Comparison of ENCODE assay signal across 1 cellular context in the genomic region with DNA sequence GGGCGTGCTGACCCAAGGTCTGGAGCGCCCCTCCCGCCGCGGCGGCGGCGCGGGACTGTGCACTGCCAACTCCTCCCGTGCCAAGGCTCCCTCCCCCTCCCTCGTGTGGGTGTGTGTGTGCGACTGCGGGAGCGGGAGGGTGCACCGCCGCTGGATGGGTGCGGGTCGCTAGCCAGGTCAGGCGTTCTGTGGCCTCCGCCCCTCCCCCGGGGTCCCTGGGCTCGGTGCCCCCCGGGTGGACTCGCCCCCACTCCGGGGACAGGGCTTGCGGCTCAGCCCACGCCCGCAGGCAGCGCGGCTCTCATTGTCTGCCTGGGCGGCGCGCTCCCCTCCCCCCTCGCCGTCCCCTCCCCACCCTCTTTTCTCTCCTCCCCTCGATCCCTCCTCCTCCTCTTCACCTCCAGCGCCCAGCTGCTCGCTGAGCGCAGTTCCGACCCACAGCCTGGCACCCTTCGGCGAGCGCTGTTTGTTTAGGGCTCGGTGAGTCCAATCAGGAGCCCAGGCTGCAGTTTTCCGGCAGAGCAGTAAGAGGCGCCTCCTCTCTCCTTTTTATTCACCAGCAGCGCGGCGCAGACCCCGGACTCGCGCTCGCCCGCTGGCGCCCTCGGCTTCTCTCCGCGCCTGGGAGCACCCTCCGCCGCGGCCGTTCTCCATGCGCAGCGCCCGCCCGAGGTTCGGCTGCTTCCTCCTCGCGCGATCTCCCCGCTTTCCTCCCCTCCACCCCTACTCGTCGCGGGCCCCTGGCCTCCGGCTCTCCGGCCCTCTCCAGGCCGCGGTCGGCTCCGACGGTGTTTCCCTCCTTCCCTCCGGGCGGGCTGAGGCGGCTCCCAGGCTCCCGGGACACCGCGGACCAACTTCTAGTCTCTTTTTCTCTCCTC.
A peak's percentile ranks its signal among the peaks of the same experiment; 100 is the strongest.
TF ChIP-seq lines count a peak whose summit lies in the region.

Gene GATA6, plus strand, starts transcription at position 579 of the 878 bp plus-strand sequence. CDS start 1,556 bp downstream, outside the sequence.

TF ChIP-seq in HepG2, 621 proteins besides CTCF, POLR2A, EP300 and RAD21 (continued from another document and continues in another):
- TF ChIP-seq, protein P1, sequence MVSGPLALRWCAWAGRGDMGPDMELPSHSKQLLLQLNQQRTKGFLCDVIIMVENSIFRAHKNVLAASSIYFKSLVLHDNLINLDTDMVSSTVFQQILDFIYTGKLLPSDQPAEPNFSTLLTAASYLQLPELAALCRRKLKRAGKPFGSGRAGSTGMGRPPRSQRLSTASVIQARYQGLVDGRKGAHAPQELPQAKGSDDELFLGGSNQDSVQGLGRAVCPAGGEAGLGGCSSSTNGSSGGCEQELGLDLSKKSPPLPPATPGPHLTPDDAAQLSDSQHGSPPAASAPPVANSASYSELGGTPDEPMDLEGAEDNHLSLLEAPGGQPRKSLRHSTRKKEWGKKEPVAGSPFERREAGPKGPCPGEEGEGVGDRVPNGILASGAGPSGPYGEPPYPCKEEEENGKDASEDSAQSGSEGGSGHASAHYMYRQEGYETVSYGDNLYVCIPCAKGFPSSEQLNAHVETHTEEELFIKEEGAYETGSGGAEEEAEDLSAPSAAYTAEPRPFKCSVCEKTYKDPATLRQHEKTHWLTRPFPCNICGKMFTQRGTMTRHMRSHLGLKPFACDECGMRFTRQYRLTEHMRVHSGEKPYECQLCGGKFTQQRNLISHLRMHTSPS (CRISPR knock-in tag; IDR thresholded peaks at IDR 0.05; ENCODE audit: low read depth), result peak; percentile 29; the same call in 1 of the 2 replicates
- TF ChIP-seq ZNF777 (CRISPR knock-in tag; IDR thresholded peaks at IDR 0.05) (peak; percentile 73), ZNF451 (CRISPR knock-in tag; IDR thresholded peaks at IDR 0.05) (peak; percentile 37; the same call in 1 of the 2 replicates), ZIK1 (CRISPR knock-in tag; IDR thresholded peaks at IDR 0.05; ENCODE audit: borderline replicate concordance, low read depth) (0 out of 2 replicates have a peak, but pooled peaks have one; percentile 45), ZFP90 (CRISPR knock-in tag; IDR thresholded peaks at IDR 0.05; ENCODE audit: borderline replicate concordance) (no peak), ELK4 (CRISPR knock-in tag; IDR thresholded peaks at IDR 0.05; ENCODE audit: borderline replicate concordance) (no peak), MEIS1 (CRISPR knock-in tag; IDR thresholded peaks at IDR 0.05; ENCODE audit: borderline replicate concordance) (0 out of 2 replicates have a peak, but pooled peaks have one; percentile 26), ZNF205 (CRISPR knock-in tag; IDR thresholded peaks at IDR 0.05) (no peak), ZNF746 (CRISPR knock-in tag; IDR thresholded peaks at IDR 0.05) (0 out of 2 replicates have a peak, but pooled peaks have one; percentile 44), FOXC1 (CRISPR knock-in tag; IDR thresholded peaks at IDR 0.05; ENCODE audit: borderline replicate concordance) (peak; percentile 51; the same call in 1 of the 2 replicates), RNF2 (conservative IDR thresholded peaks at IDR 0.05; ENCODE audit: low read depth) (peak; percentile 68; the same call in 1 of the 2 replicates), ARNT2 (CRISPR knock-in tag; IDR thresholded peaks at IDR 0.05; ENCODE audit: low read depth) (0 out of 2 replicates have a peak, but pooled peaks have one; percentile 13), ISL2 (CRISPR knock-in tag; IDR thresholded peaks at IDR 0.05) (peak; percentile 49; the same call in 1 of the 2 replicates), ZFY (CRISPR knock-in tag; IDR thresholded peaks at IDR 0.05) (peak; percentile 67; the same call in 1 of the 2 replicates), PRDM15 (CRISPR knock-in tag; IDR thresholded peaks at IDR 0.05) (no peak), CC2D1A (CRISPR knock-in tag; IDR thresholded peaks at IDR 0.05) (peak; percentile 29; the same call in 1 of the 2 replicates), GABPB1 (CRISPR knock-in tag; IDR thresholded peaks at IDR 0.05) (peak; percentile 54; the same call in 1 of the 2 replicates), YEATS4 (CRISPR knock-in tag; IDR thresholded peaks at IDR 0.05; ENCODE audit: borderline replicate concordance) (0 out of 2 replicates have a peak, but pooled peaks have one; percentile 17), BCL6 (CRISPR knock-in tag; IDR thresholded peaks at IDR 0.05) (peak; percentile 41; the same call in 1 of the 2 replicates), MAF1 (CRISPR knock-in tag; IDR thresholded peaks at IDR 0.05; ENCODE audit: borderline replicate concordance) (no peak; the same call in 1 of the 2 replicates), ZNF670 (CRISPR knock-in tag; IDR thresholded peaks at IDR 0.05; ENCODE audit: borderline replicate concordance) (no peak), ZNF547 (CRISPR knock-in tag; IDR thresholded peaks at IDR 0.05) (no peak), POGZ (CRISPR knock-in tag; IDR thresholded peaks at IDR 0.05) (peak; percentile 46; the same call in 1 of the 2 replicates), ZNF281 (CRISPR knock-in tag; IDR thresholded peaks at IDR 0.05; ENCODE audit: borderline replicate concordance) (peak; percentile 7; the same call in 1 of the 2 replicates), TBX2 (CRISPR knock-in tag; IDR thresholded peaks at IDR 0.05; ENCODE audit: borderline replicate concordance) (peak; percentile 52; the same call in 1 of the 2 replicates), ZNF710 (CRISPR knock-in tag; IDR thresholded peaks at IDR 0.05; ENCODE audit: borderline replicate concordance) (peak; percentile 18; the same call in 1 of the 2 replicates), ZNF792 (CRISPR knock-in tag; IDR thresholded peaks at IDR 0.05) (peak; percentile 45; the same call in 1 of the 2 replicates), KDM4B (CRISPR knock-in tag; IDR thresholded peaks at IDR 0.05) (0 out of 2 replicates have a peak, but pooled peaks have one; percentile 51), KDM2A (CRISPR knock-in tag; IDR thresholded peaks at IDR 0.05; ENCODE audit: borderline replicate concordance, low read depth) (peak; percentile 56; the same call in 1 of the 2 replicates), KLF15 (CRISPR knock-in tag; IDR thresholded peaks at IDR 0.05; ENCODE audit: borderline replicate concordance) (no peak), HNRNPK (IDR thresholded peaks at IDR 0.05; ENCODE audit: low read depth, low read length, poor library complexity, severe bottlenecking) (peak; percentile 78), RBFOX2 (IDR thresholded peaks at IDR 0.05; ENCODE audit: low read depth, low read length) (peak; percentile 81), MXD3 (CRISPR knock-in tag; IDR thresholded peaks at IDR 0.05) (no peak), MAFK (conservative IDR thresholded peaks at IDR 0.05 in 1 of 2, IDR thresholded peaks at IDR 0.05 in 1 of 2; ENCODE audit: low read length in 2 of 2) (no peak), LCORL (IDR thresholded peaks at IDR 0.05) (no peak), LCORL (CRISPR knock-in tag; IDR thresholded peaks at IDR 0.05) (no peak), CBX1 (IDR thresholded peaks at IDR 0.05; ENCODE audit: low read depth) (peak; percentile 23), SALL1 (CRISPR knock-in tag; IDR thresholded peaks at IDR 0.05) (peak; percentile 10; the same call in 1 of the 2 replicates), SMAD3 (CRISPR knock-in tag; IDR thresholded peaks at IDR 0.05) (no peak), ZNF768 (CRISPR knock-in tag; IDR thresholded peaks at IDR 0.05) (0 out of 2 replicates have a peak, but pooled peaks have one; percentile 44), JUN (CRISPR knock-in tag; IDR thresholded peaks at IDR 0.05) (no peak)
- TF ChIP-seq, protein P2, sequence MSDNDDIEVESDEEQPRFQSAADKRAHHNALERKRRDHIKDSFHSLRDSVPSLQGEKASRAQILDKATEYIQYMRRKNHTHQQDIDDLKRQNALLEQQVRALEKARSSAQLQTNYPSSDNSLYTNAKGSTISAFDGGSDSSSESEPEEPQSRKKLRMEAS (IDR thresholded peaks at IDR 0.05), result peak; percentile 32; the same call in 1 of the 2 replicates
- TF ChIP-seq, protein P3, sequence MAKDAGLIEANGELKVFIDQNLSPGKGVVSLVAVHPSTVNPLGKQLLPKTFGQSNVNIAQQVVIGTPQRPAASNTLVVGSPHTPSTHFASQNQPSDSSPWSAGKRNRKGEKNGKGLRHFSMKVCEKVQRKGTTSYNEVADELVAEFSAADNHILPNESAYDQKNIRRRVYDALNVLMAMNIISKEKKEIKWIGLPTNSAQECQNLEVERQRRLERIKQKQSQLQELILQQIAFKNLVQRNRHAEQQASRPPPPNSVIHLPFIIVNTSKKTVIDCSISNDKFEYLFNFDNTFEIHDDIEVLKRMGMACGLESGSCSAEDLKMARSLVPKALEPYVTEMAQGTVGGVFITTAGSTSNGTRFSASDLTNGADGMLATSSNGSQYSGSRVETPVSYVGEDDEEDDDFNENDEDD (CRISPR knock-in tag; IDR thresholded peaks at IDR 0.05; ENCODE audit: borderline replicate concordance), result peak; percentile 36; the same call in 1 of the 2 replicates
- TF ChIP-seq, protein P4, sequence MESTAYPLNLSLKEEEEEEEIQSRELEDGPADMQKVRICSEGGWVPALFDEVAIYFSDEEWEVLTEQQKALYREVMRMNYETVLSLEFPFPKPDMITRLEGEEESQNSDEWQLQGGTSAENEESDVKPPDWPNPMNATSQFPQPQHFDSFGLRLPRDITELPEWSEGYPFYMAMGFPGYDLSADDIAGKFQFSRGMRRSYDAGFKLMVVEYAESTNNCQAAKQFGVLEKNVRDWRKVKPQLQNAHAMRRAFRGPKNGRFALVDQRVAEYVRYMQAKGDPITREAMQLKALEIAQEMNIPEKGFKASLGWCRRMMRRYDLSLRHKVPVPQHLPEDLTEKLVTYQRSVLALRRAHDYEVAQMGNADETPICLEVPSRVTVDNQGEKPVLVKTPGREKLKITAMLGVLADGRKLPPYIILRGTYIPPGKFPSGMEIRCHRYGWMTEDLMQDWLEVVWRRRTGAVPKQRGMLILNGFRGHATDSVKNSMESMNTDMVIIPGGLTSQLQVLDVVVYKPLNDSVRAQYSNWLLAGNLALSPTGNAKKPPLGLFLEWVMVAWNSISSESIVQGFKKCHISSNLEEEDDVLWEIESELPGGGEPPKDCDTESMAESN (CRISPR knock-in tag; conservative IDR thresholded peaks at IDR 0.05), result no peak
